In genomic region chr7:32879460-32879859, GRCh38 we compare ENCODE assay signal across 1 cellular context.
TF ChIP-seq lines count a peak whose summit lies in the region.

No MANE protein-coding gene starts in this region.

TF ChIP-seq in K562, 482 proteins besides CTCF, POLR2A, EP300 and RAD21 (continued from another document and continues in another):
- TF ChIP-seq TSHZ1 (CRISPR knock-in tag; IDR thresholded peaks at IDR 0.05) (no peak), CTBP1 (IDR thresholded peaks at IDR 0.05; ENCODE audit: borderline replicate concordance) (peak; percentile 47; the same call in 1 of the 2 replicates), CEBPB (tag; IDR thresholded peaks at IDR 0.05) (0 out of 2 replicates have a peak, but pooled peaks have one; percentile 16), HDAC1 (IDR thresholded peaks at IDR 0.05) (peak in 1 of 2 experiments; percentile 77; a peak in 2 of 4 replicates), ARID1B (IDR thresholded peaks at IDR 0.05) (peak; percentile 91), MYNN (IDR thresholded peaks at IDR 0.05) (no peak), MYNN (CRISPR knock-in tag; IDR thresholded peaks at IDR 0.05) (no peak), ATF3 (IDR thresholded peaks at IDR 0.05) (peak; percentile 64; the same call in 1 of the 2 replicates), ATF3 (CRISPR knock-in tag; conservative IDR thresholded peaks at IDR 0.05) (no peak), NCOA2 (IDR thresholded peaks at IDR 0.05; ENCODE audit: partially characterized antibody in 2 of 2) (peak in 1 of 2 experiments; percentile 22), CBX3 (IDR thresholded peaks at IDR 0.05; ENCODE audit: borderline replicate concordance in 1 of 2, low read length in 2 of 2) (no peak), CEBPG (CRISPR knock-in tag; IDR thresholded peaks at IDR 0.05) (no peak), CEBPG (tag; conservative IDR thresholded peaks at IDR 0.05 in 1 of 2, IDR thresholded peaks at IDR 0.05 in 1 of 2) (peak in 1 of 2 experiments; percentile 43; a peak in 2 of 4 replicates), SMARCC2 (IDR thresholded peaks at IDR 0.05; ENCODE audit: low read depth) (peak; percentile 71; the same call in 1 of the 2 replicates), SREBF1 (IDR thresholded peaks at IDR 0.05; ENCODE audit: borderline replicate concordance, low read depth, low read length) (no peak), MYC (IDR thresholded peaks at IDR 0.05; ENCODE audit: low read depth, low read length) (0 out of 2 replicates have a peak, but pooled peaks have one; percentile 23), MYC (CRISPR knock-in tag; IDR thresholded peaks at IDR 0.05; ENCODE audit: borderline replicate concordance, low read depth) (no peak), MAFF (IDR thresholded peaks at IDR 0.05; ENCODE audit: low read length) (peak; percentile 90), ZNF592 (IDR thresholded peaks at IDR 0.05) (peak; percentile 61; the same call in 1 of the 2 replicates), HMBOX1 (IDR thresholded peaks at IDR 0.05) (peak; percentile 89), TAL1 (IDR thresholded peaks at IDR 0.05) (peak; percentile 73), CBFA2T2 (conservative IDR thresholded peaks at IDR 0.05) (peak; percentile 82), NFE2 (IDR thresholded peaks at IDR 0.05; ENCODE audit: low read depth) (peak; percentile 94), HDAC3 (IDR thresholded peaks at IDR 0.05; ENCODE audit: borderline replicate concordance, partially characterized antibody) (peak; percentile 43), STAT5A (IDR thresholded peaks at IDR 0.05; ENCODE audit: borderline replicate concordance, low read length) (peak; percentile 71), SMARCE1 (IDR thresholded peaks at IDR 0.05) (peak; percentile 87), ZEB2 (IDR thresholded peaks at IDR 0.05) (0 out of 2 replicates have a peak, but pooled peaks have one; percentile 37), TCFL5 (CRISPR knock-in tag; conservative IDR thresholded peaks at IDR 0.05) (no peak), DPF2 (IDR thresholded peaks at IDR 0.05) (peak; percentile 92), CXXC5 (CRISPR knock-in tag; IDR thresholded peaks at IDR 0.05) (0 out of 2 replicates have a peak, but pooled peaks have one; percentile 30), JUND (IDR thresholded peaks at IDR 0.05; ENCODE audit: borderline replicate concordance, low read depth, low read length) (peak; percentile 60), JUND (tag; IDR thresholded peaks at IDR 0.05; ENCODE audit: borderline replicate concordance, low read depth, low read length) (peak; percentile 49; the same call in 2 of the 3 replicates), EP400 (IDR thresholded peaks at IDR 0.05) (peak; percentile 28; the same call in 1 of the 2 replicates), FOXJ3 (CRISPR knock-in tag; IDR thresholded peaks at IDR 0.05) (no peak), TBP (optimal IDR thresholded peaks at IDR 0.05; ENCODE audit: low read depth, low read length) (no peak), ETS2 (tag; IDR thresholded peaks at IDR 0.05; ENCODE audit: borderline replicate concordance, poor library complexity, severe bottlenecking) (no peak), CC2D1A (IDR thresholded peaks at IDR 0.05) (peak; percentile 31; the same call in 1 of the 2 replicates), GTF2F1 (IDR thresholded peaks at IDR 0.05; ENCODE audit: low read depth, low read length) (no peak), DIDO1 (tag; IDR thresholded peaks at IDR 0.05; ENCODE audit: low read depth) (no peak), ZBTB2 (IDR thresholded peaks at IDR 0.05) (0 out of 2 replicates have a peak, but pooled peaks have one; percentile 28), ATF4 (CRISPR knock-in tag; IDR thresholded peaks at IDR 0.05) (no peak), NR2C1 (IDR thresholded peaks at IDR 0.05) (peak; percentile 30; the same call in 1 of the 2 replicates), NR2C1 (tag; IDR thresholded peaks at IDR 0.05) (no peak), PHF21A (IDR thresholded peaks at IDR 0.05; ENCODE audit: borderline replicate concordance, low read depth) (no peak), LEF1 (IDR thresholded peaks at IDR 0.05) (peak; percentile 71; the same call in 1 of the 2 replicates), PHB (CRISPR knock-in tag; IDR thresholded peaks at IDR 0.05) (no peak), ZNF174 (CRISPR knock-in tag; IDR thresholded peaks at IDR 0.05) (no peak), CREB1 (IDR thresholded peaks at IDR 0.05) (no peak), CREB1 (CRISPR knock-in tag; IDR thresholded peaks at IDR 0.05) (no peak), MAFG (tag; conservative IDR thresholded peaks at IDR 0.05) (peak; percentile 98), KDM5B (IDR thresholded peaks at IDR 0.05; ENCODE audit: insufficient replicate concordance, low read depth, low read length) (no peak)
- TF ChIP-seq, protein P1, sequence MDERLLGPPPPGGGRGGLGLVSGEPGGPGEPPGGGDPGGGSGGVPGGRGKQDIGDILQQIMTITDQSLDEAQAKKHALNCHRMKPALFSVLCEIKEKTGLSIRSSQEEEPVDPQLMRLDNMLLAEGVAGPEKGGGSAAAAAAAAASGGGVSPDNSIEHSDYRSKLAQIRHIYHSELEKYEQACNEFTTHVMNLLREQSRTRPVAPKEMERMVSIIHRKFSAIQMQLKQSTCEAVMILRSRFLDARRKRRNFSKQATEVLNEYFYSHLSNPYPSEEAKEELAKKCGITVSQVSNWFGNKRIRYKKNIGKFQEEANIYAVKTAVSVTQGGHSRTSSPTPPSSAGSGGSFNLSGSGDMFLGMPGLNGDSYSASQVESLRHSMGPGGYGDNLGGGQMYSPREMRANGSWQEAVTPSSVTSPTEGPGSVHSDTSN (CRISPR knock-in tag; IDR thresholded peaks at IDR 0.05; ENCODE audit: low read depth): no peak
- TF ChIP-seq, protein P1 (tag; conservative IDR thresholded peaks at IDR 0.05; ENCODE audit: low read depth): peak; percentile 92
- TF ChIP-seq, protein P2, sequence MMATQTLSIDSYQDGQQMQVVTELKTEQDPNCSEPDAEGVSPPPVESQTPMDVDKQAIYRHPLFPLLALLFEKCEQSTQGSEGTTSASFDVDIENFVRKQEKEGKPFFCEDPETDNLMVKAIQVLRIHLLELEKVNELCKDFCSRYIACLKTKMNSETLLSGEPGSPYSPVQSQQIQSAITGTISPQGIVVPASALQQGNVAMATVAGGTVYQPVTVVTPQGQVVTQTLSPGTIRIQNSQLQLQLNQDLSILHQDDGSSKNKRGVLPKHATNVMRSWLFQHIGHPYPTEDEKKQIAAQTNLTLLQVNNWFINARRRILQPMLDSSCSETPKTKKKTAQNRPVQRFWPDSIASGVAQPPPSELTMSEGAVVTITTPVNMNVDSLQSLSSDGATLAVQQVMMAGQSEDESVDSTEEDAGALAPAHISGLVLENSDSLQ (IDR thresholded peaks at IDR 0.05): peak; percentile 92
- TF ChIP-seq, protein P3, sequence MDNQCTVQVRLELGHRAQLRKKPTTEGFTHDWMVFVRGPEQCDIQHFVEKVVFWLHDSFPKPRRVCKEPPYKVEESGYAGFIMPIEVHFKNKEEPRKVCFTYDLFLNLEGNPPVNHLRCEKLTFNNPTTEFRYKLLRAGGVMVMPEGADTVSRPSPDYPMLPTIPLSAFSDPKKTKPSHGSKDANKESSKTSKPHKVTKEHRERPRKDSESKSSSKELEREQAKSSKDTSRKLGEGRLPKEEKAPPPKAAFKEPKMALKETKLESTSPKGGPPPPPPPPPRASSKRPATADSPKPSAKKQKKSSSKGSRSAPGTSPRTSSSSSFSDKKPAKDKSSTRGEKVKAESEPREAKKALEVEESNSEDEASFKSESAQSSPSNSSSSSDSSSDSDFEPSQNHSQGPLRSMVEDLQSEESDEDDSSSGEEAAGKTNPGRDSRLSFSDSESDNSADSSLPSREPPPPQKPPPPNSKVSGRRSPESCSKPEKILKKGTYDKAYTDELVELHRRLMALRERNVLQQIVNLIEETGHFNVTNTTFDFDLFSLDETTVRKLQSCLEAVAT (IDR thresholded peaks at IDR 0.05): 0 out of 4 replicates have a peak, but pooled peaks of 1 of the 2 experiments have one; percentile 41
